9 cellular contexts compared by ENCODE assay signal in genomic region chr16:15427648-15428239, GRCh38. TPM values are rescaled to one million over a fixed set of nuclear protein-coding genes. Genes with fewer than 3 reads are reported as not detected.
DNase-seq lines count a peak whose midpoint lies in the region; ATAC-seq, FAIRE-seq and TF ChIP-seq lines count a peak whose summit lies in the region.
"Had no signal": no experiment of that assay in that cellular context is flagged by ENCODE, and none has a peak within 500 bp of the region (broad histone marks: within the 10 kb centered on the region; RNA-seq: fewer than 3 reads in every experiment).

No MANE protein-coding gene starts in this region.

- H3K36me3 ChIP-seq in endodermal cell (ENCODE audit: control insufficient read depth, insufficient read depth, low read length) = no peaks in the 10 kb centered on the region

- H3K4me1 ChIP-seq in endodermal cell (ENCODE audit: control insufficient read depth, insufficient read depth, low read length) = no peaks in the 10 kb centered on the region

- WGBS in endodermal cell (ENCODE audit: insufficient coverage in 1 of 2, insufficient read length in 1 of 2), 2 experiments = 79 to 87% methylated on average over 4 of the region's 8 CpGs

- no peaks in the 10 kb centered on the region for H3K9me3 Mint-ChIP-seq in activated CD8-positive, alpha-beta memory T cell treated with anti-CD3 and anti-CD28 coated beads, Interleukin-2, amount 10 ng/mL, durations not matched to agents 7 days and 5 days (ENCODE audit: low read depth)
- no peaks in the 10 kb centered on the region for H3K9me3 Mint-ChIP-seq in endodermal cell
- no peaks in the 10 kb centered on the region for H3K9me3 Mint-ChIP-seq in stimulated activated effector memory CD8-positive, alpha-beta T cell treated with anti-CD3 and anti-CD28 coated beads, Interleukin-12 subunit alpha, Interleukin-12 subunit beta, amount 100 ng/mL, for 72 hours

- peak; percentile 76 for TF ChIP-seq CTCF in endodermal cell (conservative IDR thresholded peaks at IDR 0.05)

- H3K27ac ChIP-seq in endodermal cell (ENCODE audit: low read depth, low read length) = no peak overlapping the region

- H3K27me3 Mint-ChIP-seq in activated CD8-positive, alpha-beta memory T cell treated with anti-CD3 and anti-CD28 coated beads, Interleukin-2, amount 10 ng/mL, durations not matched to agents 7 days and 5 days = peaks cover 3% of the 10 kb centered on the region
- no peaks in the 10 kb centered on the region for H3K27me3 Mint-ChIP-seq in endodermal cell (ENCODE audit: insufficient read depth)

- H3K9me3 ChIP-seq in endodermal cell (ENCODE audit: control insufficient read depth, low read length) = no peaks in the 10 kb centered on the region

- no peaks in the 10 kb centered on the region for H3K36me3 Mint-ChIP-seq in activated CD8-positive, alpha-beta memory T cell treated with anti-CD3 and anti-CD28 coated beads, Interleukin-2, amount 10 ng/mL, durations not matched to agents 7 days and 5 days
- H3K36me3 Mint-ChIP-seq in endodermal cell (ENCODE audit: low read depth) = no peaks in the 10 kb centered on the region
- H3K36me3 Mint-ChIP-seq in stimulated activated effector memory CD8-positive, alpha-beta T cell treated with anti-CD3 and anti-CD28 coated beads, Interleukin-12 subunit alpha, Interleukin-12 subunit beta, amount 100 ng/mL, for 72 hours = no peaks in the 10 kb centered on the region

- no peaks in the 10 kb centered on the region for H3K27me3 ChIP-seq in endodermal cell (ENCODE audit: control insufficient read depth, insufficient read depth, low read length, poor library complexity, severe bottlenecking)

- no peak overlapping the region for H3K9ac ChIP-seq in endodermal cell (ENCODE audit: extremely low read depth, low read length, poor library complexity, severe bottlenecking)

- H3K4me3 Mint-ChIP-seq in activated CD8-positive, alpha-beta memory T cell treated with anti-CD3 and anti-CD28 coated beads, Interleukin-2, amount 10 ng/mL, durations not matched to agents 7 days and 5 days = no peak overlapping the region
- no peak overlapping the region for H3K4me3 Mint-ChIP-seq in endodermal cell
- no peak overlapping the region for H3K4me3 Mint-ChIP-seq in stimulated activated effector memory CD8-positive, alpha-beta T cell treated with anti-CD3 and anti-CD28 coated beads, Interleukin-12 subunit alpha, Interleukin-12 subunit beta, amount 100 ng/mL, for 72 hours

- no peak for TF ChIP-seq POLR2A in GM12892 (IDR thresholded peaks at IDR 0.05; ENCODE audit: low read depth, low read length)

- H3K27ac Mint-ChIP-seq in activated CD8-positive, alpha-beta memory T cell treated with anti-CD3 and anti-CD28 coated beads, Interleukin-2, amount 10 ng/mL, durations not matched to agents 7 days and 5 days = no peak overlapping the region
- no peak overlapping the region for H3K27ac Mint-ChIP-seq in endodermal cell
- no peak overlapping the region for H3K27ac Mint-ChIP-seq in stimulated activated effector memory CD8-positive, alpha-beta T cell treated with anti-CD3 and anti-CD28 coated beads, Interleukin-12 subunit alpha, Interleukin-12 subunit beta, amount 100 ng/mL, for 72 hours

- peak; percentile 83 for DNase-seq in Right ventricle myocardium inferior (ENCODE audit: missing footprints)
- DNase-seq in cardiac septum (ENCODE audit: low spot score) = no peak
- DNase-seq in NCI-H510A treated with DMSO at 0.1 percent for 48 hours (lab: John Stamatoyannopoulos, UW) = peak; percentile 84
- DNase-seq in activated CD8-positive, alpha-beta memory T cell treated with anti-CD3 and anti-CD28 coated beads, Interleukin-2, amount 10 ng/mL, durations not matched to agents 7 days and 5 days = peak; percentile 63
- DNase-seq in endodermal cell = peak; percentile 61
- DNase-seq in myocyte (ENCODE audit: low read depth) = peak; percentile 76
- DNase-seq in stimulated activated effector memory CD8-positive, alpha-beta T cell treated with anti-CD3 and anti-CD28 coated beads, Interleukin-12 subunit alpha, Interleukin-12 subunit beta, amount 100 ng/mL, for 72 hours (ENCODE audit: low spot score in 2 of 2) = peak; percentile 14 to 54
- no peak for DNase-seq in GM12892 (ENCODE audit: insufficient read length)

- FAIRE-seq in GM12892 (lab: Jason Lieb, UNC) = no peak

- CTCF ChIA-PET in activated CD8-positive, alpha-beta memory T cell treated with anti-CD3 and anti-CD28 coated beads, Interleukin-2, amount 10 ng/mL, durations not matched to agents 7 days and 5 days (lab: Charles Lee) = interaction anchor here (0.6 to 1.5 kb wide), 4 partner anchors 82 to 276 kb away, joined by 3 to 6 read pairs (median 4); partner anchors contain the start of gene MARF1

- peak; percentile 86 for ATAC-seq in Right ventricle myocardium inferior
- ATAC-seq in activated CD8-positive, alpha-beta memory T cell treated with anti-CD3 and anti-CD28 coated beads, Interleukin-2, amount 10 ng/mL, durations not matched to agents 7 days and 5 days = peak; percentile 53
- peak; percentile 62 for ATAC-seq in stimulated activated effector memory CD8-positive, alpha-beta T cell treated with anti-CD3 and anti-CD28 coated beads, Interleukin-12 subunit alpha, Interleukin-12 subunit beta, amount 100 ng/mL, for 72 hours

- no peak overlapping the region for H3K4me3 ChIP-seq in endodermal cell (ENCODE audit: low read length)
- H3K4me3 ChIP-seq: skin epidermis had no signal

- intact Hi-C loops in Right ventricle myocardium inferior (cut with DNase I) = loop anchor here (2.0 to 5.0 kb wide), 3 partner anchors 123 to 275 kb away; partner anchors contain the start of gene MARF1
- intact Hi-C loops in cardiac septum (cut with DNase I) = loop anchor here (2.0 to 10.0 kb wide), 3 partner anchors 123 to 277 kb away; partner anchors contain the start of gene MARF1

- H3K4me1 Mint-ChIP-seq in activated CD8-positive, alpha-beta memory T cell treated with anti-CD3 and anti-CD28 coated beads, Interleukin-2, amount 10 ng/mL, durations not matched to agents 7 days and 5 days = peaks cover 3% of the 10 kb centered on the region
- no peaks in the 10 kb centered on the region for H3K4me1 Mint-ChIP-seq in endodermal cell
- no peaks in the 10 kb centered on the region for H3K4me1 Mint-ChIP-seq in stimulated activated effector memory CD8-positive, alpha-beta T cell treated with anti-CD3 and anti-CD28 coated beads, Interleukin-12 subunit alpha, Interleukin-12 subunit beta, amount 100 ng/mL, for 72 hours

RNA-seq across cellular contexts. Expression of gene BMERB1, which starts 6.6 kb away (rescaled TPM):
- 61.4 TPM for total RNA-seq in Right ventricle myocardium inferior
- total RNA-seq in cardiac septum = 70.3 TPM
- total RNA-seq in activated CD8-positive, alpha-beta memory T cell treated with anti-CD3 and anti-CD28 coated beads, Interleukin-2, amount 10 ng/mL, durations not matched to agents 7 days and 5 days = 10 to 100 TPM in 1 of 2 experiments, 1 to 10 TPM in 1; 4.5 to 11.9 TPM
- total RNA-seq in endodermal cell = 10 to 100 TPM in 1 of 2 donors, 1 to 10 TPM in 1; 6.3 to 10.4 TPM
- polyA plus RNA-seq in endodermal cell (2013, experiment 1 of 2) = 35.8 TPM
- polyA plus RNA-seq in endodermal cell (2013, experiment 2 of 2) = 35.6 TPM
- total RNA-seq in myocyte = 17.4 and 29.5 TPM in 2 replicates
- polyA plus RNA-seq in myocyte (2012) = 35.7 TPM
- polyA plus RNA-seq in GM12892 (2012; ENCODE audit: missing spikeins) = 0.42 TPM

RNA-seq across cellular contexts. Expression of gene MPV17L, which starts 32.2 kb away (rescaled TPM):
- total RNA-seq in Right ventricle myocardium inferior = 5.2 TPM
- 5.4 TPM for total RNA-seq in cardiac septum
- under 1 TPM in 1 of 2 experiments, not detected in 1; 0.26 TPM for total RNA-seq in activated CD8-positive, alpha-beta memory T cell treated with anti-CD3 and anti-CD28 coated beads, Interleukin-2, amount 10 ng/mL, durations not matched to agents 7 days and 5 days
- total RNA-seq in endodermal cell = 1 to 10 TPM; 2.7 to 3.1 TPM
- polyA plus RNA-seq in endodermal cell (2013, experiment 1 of 2) = 1.9 TPM
- 0.75 TPM for polyA plus RNA-seq in endodermal cell (2013, experiment 2 of 2)
- not detected in 2 replicates for total RNA-seq in myocyte
- not detected for polyA plus RNA-seq in myocyte (2012)
- polyA plus RNA-seq in GM12892 (2012; ENCODE audit: missing spikeins) = 0.04 TPM

RNA-seq across cellular contexts. Expression of gene NPIPA5, which starts 49.6 kb away (rescaled TPM):
- 4.2 TPM for total RNA-seq in Right ventricle myocardium inferior
- 6.7 TPM for total RNA-seq in cardiac septum
- total RNA-seq in activated CD8-positive, alpha-beta memory T cell treated with anti-CD3 and anti-CD28 coated beads, Interleukin-2, amount 10 ng/mL, durations not matched to agents 7 days and 5 days = 10 to 100 TPM; 20.9 to 22.5 TPM
- 1 to 10 TPM in 1 of 2 donors, under 1 TPM in 1; 0.75 to 3.7 TPM for total RNA-seq in endodermal cell
- 25.9 TPM for polyA plus RNA-seq in endodermal cell (2013, experiment 1 of 2)
- 19.9 TPM for polyA plus RNA-seq in endodermal cell (2013, experiment 2 of 2)
- total RNA-seq in myocyte = 4.7 and 5.3 TPM in 2 replicates
- 27.0 TPM for polyA plus RNA-seq in myocyte (2012)
- 25.5 TPM for polyA plus RNA-seq in GM12892 (2012; ENCODE audit: missing spikeins)

Comparison
In these comparisons a context has a peak if more than half of its experiments do, and no peak if none do; other contexts are left out.
1. DNase-seq: peak in Right ventricle myocardium inferior (single experiment), NCI-H510A treated with DMSO at 0.1 percent for 48 hours (single experiment), activated CD8-positive, alpha-beta memory T cell treated with anti-CD3 and anti-CD28 coated beads, Interleukin-2, amount 10 ng/mL, durations not matched to agents 7 days and 5 days (single experiment), endodermal cell (single experiment), myocyte (single experiment) and stimulated activated effector memory CD8-positive, alpha-beta T cell treated with anti-CD3 and anti-CD28 coated beads, Interleukin-12 subunit alpha, Interleukin-12 subunit beta, amount 100 ng/mL, for 72 hours (2 of 2); none in cardiac septum (single experiment) and GM12892 (single experiment).
2. Peak in every context shown above with its lines, with median percentiles within 50 percentile points of each other: ATAC-seq.